ENCODE assay signal across 33 cellular contexts in genomic region chr3:34807611-34808010, GRCh38.
"Had no signal": no experiment of that assay in that cellular context is flagged by ENCODE, and none has a peak within 500 bp of the region (broad histone marks: within the 10 kb centered on the region; RNA-seq: fewer than 3 reads in every experiment).

No MANE protein-coding gene starts in this region.

- H3K79me2 ChIP-seq: hepatocyte, parathyroid adenoma had no signal

- H3K9me3 Mint-ChIP-seq: activated naive CD4-positive, alpha-beta T cell treated with anti-CD3 and anti-CD28 coated beads for 36 hours; activated naive CD8-positive, alpha-beta T cell treated with anti-CD3 and anti-CD28 coated beads for 36 hours; brain; nephron; stimulated activated naive B cell treated with anti-CD40 and anti-IgM and Interleukin-4, amounts not matched to agents 10 μg/mL and 1 μg/mL and 100 μg/mL, for 72 hours; T-helper 1 cell treated with Interleukin-12 subunit alpha and Interleukin-12 subunit beta and Interleukin-4 antibody, amounts not matched to agents 30 μg/mL and 1 μg/mL, for 36 hours had no signal

- H3K27me3 ChIP-seq: adrenal gland, cardiac muscle cell, colonic mucosa, gastroesophageal sphincter, hepatocyte, right atrium auricular region, stomach, suprapubic skin, tibial artery had no signal

- H3K36me3 ChIP-seq: adrenal gland, cardiac muscle cell, colonic mucosa, gastroesophageal sphincter, left ventricle myocardium inferior, right atrium auricular region, stomach, suprapubic skin, tibial artery had no signal

- ATAC-seq: activated CD4-positive, CD25-positive, alpha-beta regulatory T cell treated with anti-CD3 and anti-CD28 coated beads, Interleukin-2, amount 50 U/mL, for 24 hours; gastroesophageal sphincter; mucosa of descending colon; stimulated activated naive B cell treated with anti-CD40 and anti-IgM and Interleukin-4, amounts not matched to agents 10 μg/mL and 1 μg/mL and 100 μg/mL, for 72 hours had no signal

- H3K27ac Mint-ChIP-seq: activated naive CD4-positive, alpha-beta T cell treated with anti-CD3 and anti-CD28 coated beads for 36 hours; activated naive CD8-positive, alpha-beta T cell treated with anti-CD3 and anti-CD28 coated beads for 36 hours; brain; nephron; stimulated activated naive B cell treated with anti-CD40 and anti-IgM and Interleukin-4, amounts not matched to agents 10 μg/mL and 1 μg/mL and 100 μg/mL, for 72 hours; T-helper 1 cell treated with Interleukin-12 subunit alpha and Interleukin-12 subunit beta and Interleukin-4 antibody, amounts not matched to agents 30 μg/mL and 1 μg/mL, for 36 hours had no signal

- H3K4me1 ChIP-seq: adrenal gland, colonic mucosa, gastroesophageal sphincter, left ventricle myocardium inferior, parathyroid adenoma, right atrium auricular region, stomach, suprapubic skin, tibial artery had no signal

- H3K36me3 Mint-ChIP-seq: activated naive CD8-positive, alpha-beta T cell treated with anti-CD3 and anti-CD28 coated beads for 36 hours; brain; stimulated activated naive B cell treated with anti-CD40 and anti-IgM and Interleukin-4, amounts not matched to agents 10 μg/mL and 1 μg/mL and 100 μg/mL, for 72 hours had no signal

- H3K27me3 Mint-ChIP-seq: activated naive CD8-positive, alpha-beta T cell treated with anti-CD3 and anti-CD28 coated beads for 36 hours; brain; stimulated activated naive B cell treated with anti-CD40 and anti-IgM and Interleukin-4, amounts not matched to agents 10 μg/mL and 1 μg/mL and 100 μg/mL, for 72 hours had no signal

- H3K4me3 ChIP-seq: adrenal gland, cardiac muscle cell, colonic mucosa, gastroesophageal sphincter, hepatocyte, left ventricle myocardium inferior, lung, mucosa of descending colon, right atrium auricular region, smooth muscle cell, stomach, suprapubic skin, tibial artery had no signal

- H3K4me3 Mint-ChIP-seq: activated naive CD4-positive, alpha-beta T cell treated with anti-CD3 and anti-CD28 coated beads for 36 hours; activated naive CD8-positive, alpha-beta T cell treated with anti-CD3 and anti-CD28 coated beads for 36 hours; brain; nephron; stimulated activated naive B cell treated with anti-CD40 and anti-IgM and Interleukin-4, amounts not matched to agents 10 μg/mL and 1 μg/mL and 100 μg/mL, for 72 hours; T-helper 1 cell treated with Interleukin-12 subunit alpha and Interleukin-12 subunit beta and Interleukin-4 antibody, amounts not matched to agents 30 μg/mL and 1 μg/mL, for 36 hours had no signal

- H3K9ac ChIP-seq: parathyroid adenoma had no signal

- H3K4me1 Mint-ChIP-seq: activated naive CD8-positive, alpha-beta T cell treated with anti-CD3 and anti-CD28 coated beads for 36 hours; brain; nephron; stimulated activated naive B cell treated with anti-CD40 and anti-IgM and Interleukin-4, amounts not matched to agents 10 μg/mL and 1 μg/mL and 100 μg/mL, for 72 hours had no signal

- H3K27ac ChIP-seq: adrenal gland, cardiac muscle cell, colonic mucosa, gastroesophageal sphincter, hepatocyte, left ventricle myocardium inferior, parathyroid adenoma, right atrium auricular region, stomach, suprapubic skin, tibial artery, VCaP had no signal

- H3K4me2 ChIP-seq: hepatocyte, smooth muscle cell had no signal

- H2AFZ ChIP-seq: hepatocyte, parathyroid adenoma had no signal

- H3K9me3 ChIP-seq: adrenal gland, colonic mucosa, gastroesophageal sphincter, left ventricle myocardium inferior, mucosa of descending colon, right atrium auricular region, stomach, suprapubic skin, tibial artery had no signal

- DNase-seq: activated CD4-positive, alpha-beta T cell treated with anti-CD3 and anti-CD28 coated beads for 48 hours; activated CD4-positive, alpha-beta T cell treated with anti-CD3 and anti-CD28 coated beads, Interleukin-2, amount 50 U/mL, for 48 hours; activated CD8-positive, alpha-beta memory T cell treated with anti-CD3 and anti-CD28 coated beads for 24 hours; activated effector memory CD4-positive, alpha-beta T cell treated with anti-CD3 and anti-CD28 coated beads, Interleukin-2, amount 50 U/mL, for 16 hours; activated naive CD4-positive, alpha-beta T cell treated with anti-CD3 and anti-CD28 coated beads for 36 hours; activated naive CD8-positive, alpha-beta T cell treated with anti-CD3 and anti-CD28 coated beads for 36 hours; adrenal gland; aorta; cerebellar nuclear complex; colonic mucosa; effector CD8-positive, alpha-beta T cell; left ventricle myocardium inferior; mucosa of descending colon; nucleus accumbens; stimulated activated CD4-positive, alpha-beta T cell treated with anti-CD3 and anti-CD28 coated beads, Interleukin-1b, Interleukin-23, amount 100 ng/mL, for 48 hours; stimulated activated naive B cell treated with anti-CD40 and anti-IgM and Interleukin-4, amounts not matched to agents 10 μg/mL and 1 μg/mL and 100 μg/mL, for 72 hours; stomach; SW 1271; T-helper 9 cell; tibial artery had no signal
